In the genomic region with DNA sequence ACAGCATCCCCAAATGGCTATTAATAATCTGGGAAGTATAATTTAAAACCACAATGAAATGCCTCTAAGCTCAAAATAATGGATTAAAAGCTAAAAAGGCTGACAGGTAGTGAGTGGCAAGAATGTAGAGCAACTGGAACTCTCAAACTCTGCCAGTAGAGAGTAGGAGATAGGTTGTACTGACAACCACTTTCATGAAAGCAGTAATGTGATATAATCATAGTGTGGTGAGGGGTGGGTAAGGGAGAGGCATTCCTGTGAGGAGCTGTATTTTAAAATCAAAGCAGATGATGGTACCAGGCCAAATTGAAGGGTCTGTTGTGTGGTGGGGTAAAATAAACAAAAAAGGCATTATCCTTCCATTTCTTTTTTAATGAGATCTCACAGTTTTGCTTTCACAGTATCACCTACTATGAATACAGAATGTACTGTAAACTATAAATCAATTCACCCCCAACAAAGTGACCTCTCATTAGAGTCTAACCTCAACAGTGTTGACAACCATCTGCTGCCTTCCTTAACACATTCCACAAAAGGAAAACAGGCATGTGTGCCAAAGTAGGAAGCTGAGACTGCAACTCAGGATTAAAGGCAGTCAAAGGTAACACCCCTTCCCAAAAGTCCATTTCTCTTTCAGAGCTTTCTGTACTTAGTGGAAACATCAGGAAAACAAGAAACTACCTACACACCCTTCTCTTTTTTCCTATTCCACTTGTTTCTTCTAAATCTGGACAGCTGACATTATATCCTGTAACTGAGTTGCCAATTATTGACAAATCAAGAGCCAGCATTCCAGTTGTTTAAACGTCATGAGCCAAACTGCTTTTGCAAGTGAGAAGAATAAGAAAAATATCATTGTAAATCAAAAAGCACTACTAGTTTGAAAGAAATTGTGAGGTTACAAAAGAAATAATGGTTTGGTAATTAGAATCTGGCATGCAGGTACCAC, we compare ENCODE assay signal across 13 cellular contexts.
DNase-seq lines count a peak whose midpoint lies in the region; ATAC-seq and TF ChIP-seq lines count a peak whose summit lies in the region.
"Had no signal": no experiment of that assay in that cellular context is flagged by ENCODE, and none has a peak within 500 bp of the region (broad histone marks: within the 10 kb centered on the region; RNA-seq: fewer than 3 reads in every experiment).

No MANE protein-coding gene starts in this region.

- peaks cover 0 to 15% (median 2%) of the 10 kb centered on the region in 4 donors for H3K4me1 ChIP-seq in right lobe of liver
- no peaks in the 10 kb centered on the region for H3K4me1 ChIP-seq in mesendoderm (ENCODE audit: control insufficient read depth, low read depth, low read length)

- no peak overlapping the region for H3K56ac ChIP-seq in mesendoderm (ENCODE audit: low read length)

- H3K4me3 ChIP-seq in right lobe of liver = no peak overlapping the region
- H3K4me3 ChIP-seq in mesendoderm (ENCODE audit: low read length) = no peak overlapping the region
- H3K4me3 ChIP-seq: lung, upper lobe of right lung had no signal

- DNase-seq in EL = peak; percentile 18
- DNase-seq in NCI-H2081 treated with DMSO at 0.1 percent for 48 hours (lab: John Stamatoyannopoulos, UW) = peak; percentile 61
- peak; percentile 78 to 82 for DNase-seq in dermis microvascular lymphatic vessel endothelial cell (ENCODE audit: low read depth in 2 of 2)
- no peak for DNase-seq in right lobe of liver
- DNase-seq in SW480 (ENCODE audit: low spot score) = no peak
- DNase-seq in RPMI8226 = no peak
- DNase-seq in GDM1 (lab: John Stamatoyannopoulos, UW) = no peak
- no peak for DNase-seq in mesendoderm
- DNase-seq: activated CD4-positive, alpha-beta T cell treated with anti-CD3 and anti-CD28 coated beads for 1 hour; activated naive CD8-positive, alpha-beta T cell treated with anti-CD3 and anti-CD28 coated beads, Interleukin-2, amount 10 ng/mL, durations not matched to agents 7 days and 5 days; stimulated activated CD4-positive, alpha-beta T cell treated with anti-CD3 and anti-CD28 coated beads, Interleukin-4, amount 100 ng/mL, for 4 hours; upper lobe of right lung had no signal

- TF ChIP-seq POLR2A in right lobe of liver (IDR thresholded peaks at IDR 0.05) = no peak

- H3K4me2 ChIP-seq in mesendoderm (ENCODE audit: low read length) = no peak overlapping the region

- H4K8ac ChIP-seq in mesendoderm (ENCODE audit: low read depth, low read length) = no peak overlapping the region

- no peak overlapping the region for H3K9ac ChIP-seq in mesendoderm (ENCODE audit: low read length)

- H3K27ac ChIP-seq in right lobe of liver (peak overlapping the region; percentile 14 to 24 (median 23)), mesendoderm (ENCODE audit: low read depth, low read length) (no peak overlapping the region)
- H3K27ac ChIP-seq: upper lobe of right lung had no signal

- intact Hi-C loops in right lobe of liver (cut with DNase I) = no loop called here

- H3K23ac ChIP-seq in mesendoderm (ENCODE audit: low read length) = no peak overlapping the region

- H4K5ac ChIP-seq in mesendoderm (ENCODE audit: low read length) = no peak overlapping the region

- H2AK5ac ChIP-seq in mesendoderm (ENCODE audit: low read length) = no peak overlapping the region

- H3K79me2 ChIP-seq in mesendoderm (ENCODE audit: control insufficient read depth, insufficient read depth, low read length) = no peaks in the 10 kb centered on the region

- no peak overlapping the region for H3K4ac ChIP-seq in mesendoderm (ENCODE audit: low read depth, low read length)

- WGBS in right lobe of liver (ENCODE audit: insufficient coverage, low coverage, low lambda C conversion rate, missing lambda C conversion rate) = 13% methylated on average over 1 of the region's 1 CpG
- no CpG with 5 or more reads among the region's 1 CpG for WGBS in mesendoderm (ENCODE audit: extremely low coverage, insufficient coverage, low lambda C conversion rate)

- no peak overlapping the region for H2BK5ac ChIP-seq in mesendoderm (ENCODE audit: low read length)

- no peak for TF ChIP-seq CTCF in right lobe of liver (IDR thresholded peaks at IDR 0.05)

- H3K36me3 ChIP-seq in right lobe of liver (no peaks in the 10 kb centered on the region), mesendoderm (ENCODE audit: control insufficient read depth, insufficient read depth, low read length) (no peaks in the 10 kb centered on the region)
- H3K36me3 ChIP-seq: upper lobe of right lung had no signal

- no peak overlapping the region for H3K18ac ChIP-seq in mesendoderm (ENCODE audit: low read length)

- ATAC-seq in right lobe of liver = peak; percentile 59 to 85 (median 80)
- ATAC-seq: upper lobe of right lung had no signal

- no peaks in the 10 kb centered on the region for H3K9me3 ChIP-seq in right lobe of liver
- H3K9me3 ChIP-seq: upper lobe of right lung had no signal

- H3K27me3 ChIP-seq in right lobe of liver (no peaks in the 10 kb centered on the region), mesendoderm (ENCODE audit: insufficient read depth, low read length, poor library complexity) (no peaks in the 10 kb centered on the region)
- H3K27me3 ChIP-seq: upper lobe of right lung had no signal

- H2BK15ac ChIP-seq in mesendoderm (replicated peaks; ENCODE audit: low read depth) = no peak overlapping the region

- no peak overlapping the region for H2BK120ac ChIP-seq in mesendoderm (ENCODE audit: low read depth, low read length)

- no peaks in the 10 kb centered on the region for H3K79me1 ChIP-seq in mesendoderm (ENCODE audit: low read length)

Comparison
In these comparisons a context has a peak if more than half of its experiments do, and no peak if none do; other contexts are left out.
1. DNase-seq: peak in EL (single experiment), NCI-H2081 treated with DMSO at 0.1 percent for 48 hours (single experiment) and dermis microvascular lymphatic vessel endothelial cell (2 of 2); none in right lobe of liver (0 of 3), SW480 (single experiment), RPMI8226 (single experiment), GDM1 (single experiment) and mesendoderm (single experiment).